In the genomic region with DNA sequence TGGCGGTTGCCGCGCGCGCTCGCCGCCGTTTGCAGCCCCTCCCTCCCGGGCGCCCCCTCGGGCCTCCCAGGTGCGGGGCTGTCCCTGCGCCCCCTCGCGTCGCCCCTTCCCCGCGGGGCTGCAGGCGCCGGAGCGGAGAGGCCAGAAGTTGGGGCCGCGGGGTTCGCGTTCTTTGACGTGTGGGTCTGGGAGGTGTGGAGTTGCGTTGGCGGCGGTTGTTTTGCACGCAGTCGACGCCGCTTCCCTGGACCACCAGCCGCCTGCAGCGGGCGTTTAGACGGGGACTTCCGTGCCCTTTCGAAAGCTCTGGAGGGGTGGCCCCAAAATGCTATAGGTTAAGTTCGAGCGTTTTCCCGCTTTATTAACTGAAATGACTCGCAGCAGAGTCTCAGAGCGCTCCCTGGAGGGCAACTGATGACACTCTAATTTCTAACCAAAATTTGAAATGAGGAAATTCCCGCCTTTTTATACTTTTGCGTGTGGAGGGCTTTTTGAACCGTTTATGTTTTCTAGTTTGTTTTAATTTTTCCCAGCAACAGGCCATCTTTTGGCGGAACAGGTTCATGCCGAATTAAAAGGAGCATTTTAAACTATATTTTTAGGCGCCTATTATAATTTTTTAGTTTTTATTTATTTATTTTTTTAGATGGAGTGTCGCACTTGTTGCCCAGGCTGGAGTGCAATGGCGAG, we compare ENCODE assay signal across 8 cellular contexts.
A peak's percentile ranks its signal among the peaks of the same experiment; 100 is the strongest.
DNase-seq lines count a peak whose midpoint lies in the region; ATAC-seq and TF ChIP-seq lines count a peak whose summit lies in the region.

No MANE protein-coding gene starts in this region.

- ATAC-seq in HG03280 (IDR thresholded peaks at IDR 0.05; ENCODE audit: unreplicated experiment), result peak; percentile 51

- in situ Hi-C loops in GM18951 (cut with MboI; ENCODE audit: low sequenced_read_pairs, unreplicated experiment), result no loop called here

- DNase-seq in AG09319 (ENCODE audit: extremely low read depth, low read depth) (peak; percentile 56), NCI-H345 (lab: John Stamatoyannopoulos, UW) (peak; percentile 91), cerebellar cortex (ENCODE audit: low spot score) (peak; percentile 91), kidney glomerular epithelial cell (lab: John Stamatoyannopoulos, UW) (peak; percentile 81)
- peak; percentile 74 for DNase-seq in activated CD4-positive, CD25-positive, alpha-beta regulatory T cell treated with anti-CD3 and anti-CD28 coated beads, Interleukin-2, amount 50 U/mL, for 16 hours (ENCODE audit: low read depth, low spot score)
- DNase-seq in stimulated activated CD4-positive, alpha-beta T cell treated with anti-CD3 and anti-CD28 coated beads, Interleukin-1b, Interleukin-23, amount 100 ng/mL, for 24 hours (ENCODE audit: low read depth in 4 of 4, low spot score in 1 of 4), result peak; percentile 59 to 80 (median 68)

- peak; percentile 73 for TF ChIP-seq CTCF in AG09319 (IDR thresholded peaks at IDR 0.05; ENCODE audit: low read depth, low read length)

- TF ChIP-seq POLR2A in GM18951 (IDR thresholded peaks at IDR 0.05; ENCODE audit: extremely low read depth, insufficient read depth, insufficient read length), result peak; percentile 69

Comparison
In these comparisons a context has a peak if more than half of its experiments do, and no peak if none do; other contexts are left out.
1. Peak in every context shown above with its lines: DNase-seq and ATAC-seq.